In genomic region chr20:23222531-23223200, GRCh38 we compare ENCODE assay signal across 26 cellular contexts.
"Had no signal": no experiment of that assay in that cellular context is flagged by ENCODE, and none has a peak within 500 bp of the region (broad histone marks: within the 10 kb centered on the region; RNA-seq: fewer than 3 reads in every experiment).

No MANE protein-coding gene starts in this region.

- H3K27me3 ChIP-seq: hepatocyte, pancreas, stomach, testis, thyroid gland, transverse colon, upper lobe of left lung had no signal

- DNase-seq: islet precursor cell; left ventricle myocardium inferior; midbrain; mucosa of descending colon; naive thymus-derived CD4-positive, alpha-beta T cell; pancreas; posterior cingulate gyrus; retina; right cardiac atrium; stimulated activated CD4-positive, alpha-beta T cell treated with anti-CD3 and anti-CD28 coated beads, Interleukin-12 subunit alpha, Interleukin-12 subunit beta, amount 100 ng/mL, for 4 hours; stimulated activated CD4-positive, alpha-beta T cell treated with anti-CD3 and anti-CD28 coated beads, Interleukin-15, amount 100 ng/mL, for 24 hours; stimulated activated CD4-positive, alpha-beta T cell treated with anti-CD3 and anti-CD28 coated beads, Interleukin-2, amount 100 ng/mL, for 24 hours; stimulated activated CD4-positive, alpha-beta T cell treated with anti-CD3 and anti-CD28 coated beads, Interleukin-4, amount 100 ng/mL, for 1 hour; stimulated activated naive B cell treated with anti-CD40 and anti-IgM and Interleukin-4, amounts not matched to agents 10 μg/mL and 1 μg/mL and 100 μg/mL, for 72 hours; stimulated activated naive CD8-positive, alpha-beta T cell treated with anti-CD3 and anti-CD28 coated beads, Interleukin-15, Interleukin-2, amounts not matched to agents 100 U/mL and 50 U/mL, for 24 hours; stomach; testis; thyroid gland; transverse colon; upper lobe of left lung had no signal

- H3K27ac ChIP-seq: hepatocyte, left ventricle myocardium inferior, pancreas, prostate gland, skin epidermis, stomach, testis, thyroid gland, transverse colon, upper lobe of left lung had no signal

- H3K36me3 Mint-ChIP-seq: memory B cell had no signal

- H3K9me3 ChIP-seq: pancreas, prostate gland, testis, thyroid gland had no signal

- H3K4me1 Mint-ChIP-seq: memory B cell; naive thymus-derived CD4-positive, alpha-beta T cell; stimulated activated naive B cell treated with anti-CD40 and anti-IgM and Interleukin-4, amounts not matched to agents 10 μg/mL and 1 μg/mL and 100 μg/mL, for 72 hours had no signal

- H3K4me1 ChIP-seq: pancreas, prostate gland, stomach, thyroid gland, transverse colon had no signal

- H3K36me3 ChIP-seq: left ventricle myocardium inferior, pancreas, prostate gland, stomach, thyroid gland, transverse colon, upper lobe of left lung had no signal

- H3K4me3 ChIP-seq: hepatocyte, left ventricle myocardium inferior, mucosa of descending colon, pancreas, prostate gland, skin epidermis, stomach, testis, thyroid gland, transverse colon, upper lobe of left lung had no signal

- H3K4me3 Mint-ChIP-seq: memory B cell; naive thymus-derived CD4-positive, alpha-beta T cell; natural killer cell treated with Interleukin-12 subunit alpha and Interleukin-12 subunit beta and Interleukin-15 and Interleukin-18, amount 100 ng/mL, for 72 hours; stimulated activated naive B cell treated with anti-CD40 and anti-IgM and Interleukin-4, amounts not matched to agents 10 μg/mL and 1 μg/mL and 100 μg/mL, for 72 hours had no signal

- ATAC-seq: mucosa of descending colon; naive thymus-derived CD4-positive, alpha-beta T cell; natural killer cell treated with Interleukin-12 subunit alpha and Interleukin-12 subunit beta and Interleukin-15 and Interleukin-18, amount 100 ng/mL, for 72 hours; pancreas; right cardiac atrium; sciatic nerve; stimulated activated naive B cell treated with anti-CD40 and anti-IgM and Interleukin-4, amounts not matched to agents 10 μg/mL and 1 μg/mL and 100 μg/mL, for 72 hours; stimulated activated naive CD8-positive, alpha-beta T cell treated with anti-CD3 and anti-CD28 coated beads, Interleukin-15, Interleukin-2, amounts not matched to agents 100 U/mL and 50 U/mL, for 24 hours had no signal

- H3K27ac Mint-ChIP-seq: memory B cell; naive thymus-derived CD4-positive, alpha-beta T cell; natural killer cell treated with Interleukin-12 subunit alpha and Interleukin-12 subunit beta and Interleukin-15 and Interleukin-18, amount 100 ng/mL, for 72 hours; stimulated activated naive B cell treated with anti-CD40 and anti-IgM and Interleukin-4, amounts not matched to agents 10 μg/mL and 1 μg/mL and 100 μg/mL, for 72 hours had no signal
